In genomic region chr3:53347261-53348064, GRCh38 we compare ENCODE assay signal across 1 cellular context.
A peak's percentile ranks its signal among the peaks of the same experiment; 100 is the strongest.
TF ChIP-seq lines count a peak whose summit lies in the region.

Gene DCP1A (minus strand): TSS chr3:53347543. CDS start chr3:53347517, 26 bp downstream.

TF ChIP-seq in K562, 482 proteins besides CTCF, POLR2A, EP300 and RAD21 (continued from another document and continues in another):
- no peak for TF ChIP-seq USF2 (CRISPR knock-in tag; IDR thresholded peaks at IDR 0.05)
- TF ChIP-seq NFE2 (IDR thresholded peaks at IDR 0.05; ENCODE audit: low read depth) = no peak
- peak; percentile 24; the same call in 1 of the 2 replicates for TF ChIP-seq ZNF143 (CRISPR knock-in tag; IDR thresholded peaks at IDR 0.05)
- peak; percentile 92 for TF ChIP-seq PHF8 (IDR thresholded peaks at IDR 0.05; ENCODE audit: borderline replicate concordance, low read length)
- no peak for TF ChIP-seq CBX5 (IDR thresholded peaks at IDR 0.05; ENCODE audit: borderline replicate concordance, low read depth)
- TF ChIP-seq CXXC5 (CRISPR knock-in tag; IDR thresholded peaks at IDR 0.05) = peak; percentile 97
- no peak for TF ChIP-seq ZNF175 (CRISPR knock-in tag; IDR thresholded peaks at IDR 0.05; ENCODE audit: low read depth)
- TF ChIP-seq SNRNP70 (optimal IDR thresholded peaks at IDR 0.05; ENCODE audit: low read depth, low read length) = no peak
- no peak for TF ChIP-seq TRIM25 (IDR thresholded peaks at IDR 0.05; ENCODE audit: borderline replicate concordance)
- TF ChIP-seq SETDB1 (IDR thresholded peaks at IDR 0.05; ENCODE audit: low read length) = no peak
- TF ChIP-seq BRF2 (IDR thresholded peaks at IDR 0.05; ENCODE audit: borderline replicate concordance, insufficient read depth, insufficient read length) = no peak
- no peak for TF ChIP-seq HMBOX1 (IDR thresholded peaks at IDR 0.05)
- TF ChIP-seq TAL1 (IDR thresholded peaks at IDR 0.05) = no peak
- TF ChIP-seq MNT (conservative IDR thresholded peaks at IDR 0.05) = peak; percentile 58 to 90; a peak in 3 of 4 replicates
- TF ChIP-seq YBX1 (IDR thresholded peaks at IDR 0.05) = no peak
- TF ChIP-seq ASH1L (IDR thresholded peaks at IDR 0.05; ENCODE audit: borderline replicate concordance, low read depth, partially characterized antibody) = no peak
- peak; percentile 81 to 96 (median 93) for TF ChIP-seq YY1 (IDR thresholded peaks at IDR 0.05; ENCODE audit: borderline replicate concordance in 1 of 3, control insufficient read depth in 1 of 3, extremely low read depth in 1 of 3, insufficient read depth in 3 of 3, insufficient read length in 1 of 3, insufficient replicate concordance in 2 of 3, low read depth in 1 of 3, low read length in 2 of 3)
- no peak for TF ChIP-seq FOS (IDR thresholded peaks at IDR 0.05; ENCODE audit: extremely low read depth, insufficient read length)
- TF ChIP-seq PTRF (tag; IDR thresholded peaks at IDR 0.05) = no peak
- TF ChIP-seq CBX8 (IDR thresholded peaks at IDR 0.05; ENCODE audit: borderline replicate concordance, extremely low read depth, low read depth, low read length, poor library complexity, severe bottlenecking) = no peak
- peak in 1 of 2 experiments; percentile 96; a peak in 1 of 4 replicates for TF ChIP-seq KDM4B (IDR thresholded peaks at IDR 0.05; ENCODE audit: borderline replicate concordance in 2 of 2, low read depth in 1 of 2)
- TF ChIP-seq THRB (CRISPR knock-in tag; conservative IDR thresholded peaks at IDR 0.05) = no peak
- no peak; the same call in 1 of the 2 replicates for TF ChIP-seq NCOR1 (IDR thresholded peaks at IDR 0.05)
- TF ChIP-seq ZBTB40 (IDR thresholded peaks at IDR 0.05) = peak; percentile 100
- no peak for TF ChIP-seq ZBTB40 (CRISPR knock-in tag; IDR thresholded peaks at IDR 0.05)
- TF ChIP-seq ZNF408 (CRISPR knock-in tag; IDR thresholded peaks at IDR 0.05; ENCODE audit: low read depth) = no peak
- no peak for TF ChIP-seq HOMEZ (CRISPR knock-in tag; IDR thresholded peaks at IDR 0.05)
- peak; percentile 67 for TF ChIP-seq ETV5 (CRISPR knock-in tag; IDR thresholded peaks at IDR 0.05; ENCODE audit: low read depth)
- TF ChIP-seq GATAD2A (IDR thresholded peaks at IDR 0.05) = peak; percentile 81; the same call in 1 of the 2 replicates
- no peak for TF ChIP-seq MTA1 (IDR thresholded peaks at IDR 0.05; ENCODE audit: borderline replicate concordance)
- TF ChIP-seq E2F6 (IDR thresholded peaks at IDR 0.05; ENCODE audit: borderline replicate concordance in 1 of 2, extremely low read depth in 1 of 2, insufficient read depth in 1 of 2, insufficient read length in 1 of 2, low read depth in 1 of 2, low read length in 1 of 2, poor library complexity in 1 of 2, severe bottlenecking in 1 of 2) = peak; percentile 43 to 63
- TF ChIP-seq HDAC3 (IDR thresholded peaks at IDR 0.05; ENCODE audit: borderline replicate concordance, partially characterized antibody) = peak; percentile 37
- TF ChIP-seq ZBTB49 (CRISPR knock-in tag; IDR thresholded peaks at IDR 0.05; ENCODE audit: borderline replicate concordance) = no peak
